Comparison of ENCODE assay signal across 1 cellular context in the genomic region with DNA sequence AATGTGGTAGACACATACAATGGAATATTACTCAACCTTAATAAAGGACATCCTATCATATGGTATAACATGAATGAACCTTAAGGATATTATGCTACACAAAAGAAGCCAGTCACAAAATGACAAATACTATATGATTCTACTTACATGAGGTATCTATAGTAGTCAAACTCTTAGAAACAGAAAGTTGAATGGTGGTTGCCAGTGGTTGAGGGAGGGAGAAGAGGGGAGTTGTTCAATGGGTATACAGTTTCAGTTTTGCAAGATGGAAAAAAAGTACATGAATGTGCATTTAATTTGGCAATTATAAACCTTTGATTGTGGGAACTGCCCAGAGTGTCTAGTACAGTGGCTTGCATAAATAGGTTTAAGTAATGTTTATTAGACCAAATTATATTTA.
TF ChIP-seq lines count a peak whose summit lies in the region.

No MANE protein-coding gene starts in this region.

TF ChIP-seq in GM12878, 131 proteins besides CTCF, POLR2A, EP300 and RAD21 (continued from another document):
- TF ChIP-seq, protein P1, sequence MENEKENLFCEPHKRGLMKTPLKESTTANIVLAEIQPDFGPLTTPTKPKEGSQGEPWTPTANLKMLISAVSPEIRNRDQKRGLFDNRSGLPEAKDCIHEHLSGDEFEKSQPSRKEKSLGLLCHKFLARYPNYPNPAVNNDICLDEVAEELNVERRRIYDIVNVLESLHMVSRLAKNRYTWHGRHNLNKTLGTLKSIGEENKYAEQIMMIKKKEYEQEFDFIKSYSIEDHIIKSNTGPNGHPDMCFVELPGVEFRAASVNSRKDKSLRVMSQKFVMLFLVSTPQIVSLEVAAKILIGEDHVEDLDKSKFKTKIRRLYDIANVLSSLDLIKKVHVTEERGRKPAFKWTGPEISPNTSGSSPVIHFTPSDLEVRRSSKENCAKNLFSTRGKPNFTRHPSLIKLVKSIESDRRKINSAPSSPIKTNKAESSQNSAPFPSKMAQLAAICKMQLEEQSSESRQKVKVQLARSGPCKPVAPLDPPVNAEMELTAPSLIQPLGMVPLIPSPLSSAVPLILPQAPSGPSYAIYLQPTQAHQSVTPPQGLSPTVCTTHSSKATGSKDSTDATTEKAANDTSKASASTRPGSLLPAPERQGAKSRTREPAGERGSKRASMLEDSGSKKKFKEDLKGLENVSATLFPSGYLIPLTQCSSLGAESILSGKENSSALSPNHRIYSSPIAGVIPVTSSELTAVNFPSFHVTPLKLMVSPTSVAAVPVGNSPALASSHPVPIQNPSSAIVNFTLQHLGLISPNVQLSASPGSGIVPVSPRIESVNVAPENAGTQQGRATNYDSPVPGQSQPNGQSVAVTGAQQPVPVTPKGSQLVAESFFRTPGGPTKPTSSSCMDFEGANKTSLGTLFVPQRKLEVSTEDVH (IDR thresholded peaks at IDR 0.05; ENCODE audit: low read depth, partially characterized antibody), result no peak
- no peak for TF ChIP-seq TCF3 (IDR thresholded peaks at IDR 0.05; ENCODE audit: borderline replicate concordance, insufficient read depth, low read depth, low read length)
- no peak for TF ChIP-seq MEF2B (IDR thresholded peaks at IDR 0.05; ENCODE audit: partially characterized antibody, poor library complexity, severe bottlenecking)
- TF ChIP-seq, protein P2, sequence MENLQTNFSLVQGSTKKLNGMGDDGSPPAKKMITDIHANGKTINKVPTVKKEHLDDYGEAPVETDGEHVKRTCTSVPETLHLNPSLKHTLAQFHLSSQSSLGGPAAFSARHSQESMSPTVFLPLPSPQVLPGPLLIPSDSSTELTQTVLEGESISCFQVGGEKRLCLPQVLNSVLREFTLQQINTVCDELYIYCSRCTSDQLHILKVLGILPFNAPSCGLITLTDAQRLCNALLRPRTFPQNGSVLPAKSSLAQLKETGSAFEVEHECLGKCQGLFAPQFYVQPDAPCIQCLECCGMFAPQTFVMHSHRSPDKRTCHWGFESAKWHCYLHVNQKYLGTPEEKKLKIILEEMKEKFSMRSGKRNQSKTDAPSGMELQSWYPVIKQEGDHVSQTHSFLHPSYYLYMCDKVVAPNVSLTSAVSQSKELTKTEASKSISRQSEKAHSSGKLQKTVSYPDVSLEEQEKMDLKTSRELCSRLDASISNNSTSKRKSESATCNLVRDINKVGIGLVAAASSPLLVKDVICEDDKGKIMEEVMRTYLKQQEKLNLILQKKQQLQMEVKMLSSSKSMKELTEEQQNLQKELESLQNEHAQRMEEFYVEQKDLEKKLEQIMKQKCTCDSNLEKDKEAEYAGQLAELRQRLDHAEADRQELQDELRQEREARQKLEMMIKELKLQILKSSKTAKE (IDR thresholded peaks at IDR 0.05; ENCODE audit: low read depth, poor library complexity, severe bottlenecking), result no peak
- no peak for TF ChIP-seq MYB (IDR thresholded peaks at IDR 0.05; ENCODE audit: borderline replicate concordance, low read depth, low read length)
- TF ChIP-seq YBX1 (IDR thresholded peaks at IDR 0.05), result no peak
- TF ChIP-seq SP1 (IDR thresholded peaks at IDR 0.05; ENCODE audit: low read depth, low read length), result no peak
- TF ChIP-seq PML (IDR thresholded peaks at IDR 0.05; ENCODE audit: low read length), result no peak
- no peak for TF ChIP-seq TCF12 (IDR thresholded peaks at IDR 0.05; ENCODE audit: low read depth, low read length)
- TF ChIP-seq, protein P3, sequence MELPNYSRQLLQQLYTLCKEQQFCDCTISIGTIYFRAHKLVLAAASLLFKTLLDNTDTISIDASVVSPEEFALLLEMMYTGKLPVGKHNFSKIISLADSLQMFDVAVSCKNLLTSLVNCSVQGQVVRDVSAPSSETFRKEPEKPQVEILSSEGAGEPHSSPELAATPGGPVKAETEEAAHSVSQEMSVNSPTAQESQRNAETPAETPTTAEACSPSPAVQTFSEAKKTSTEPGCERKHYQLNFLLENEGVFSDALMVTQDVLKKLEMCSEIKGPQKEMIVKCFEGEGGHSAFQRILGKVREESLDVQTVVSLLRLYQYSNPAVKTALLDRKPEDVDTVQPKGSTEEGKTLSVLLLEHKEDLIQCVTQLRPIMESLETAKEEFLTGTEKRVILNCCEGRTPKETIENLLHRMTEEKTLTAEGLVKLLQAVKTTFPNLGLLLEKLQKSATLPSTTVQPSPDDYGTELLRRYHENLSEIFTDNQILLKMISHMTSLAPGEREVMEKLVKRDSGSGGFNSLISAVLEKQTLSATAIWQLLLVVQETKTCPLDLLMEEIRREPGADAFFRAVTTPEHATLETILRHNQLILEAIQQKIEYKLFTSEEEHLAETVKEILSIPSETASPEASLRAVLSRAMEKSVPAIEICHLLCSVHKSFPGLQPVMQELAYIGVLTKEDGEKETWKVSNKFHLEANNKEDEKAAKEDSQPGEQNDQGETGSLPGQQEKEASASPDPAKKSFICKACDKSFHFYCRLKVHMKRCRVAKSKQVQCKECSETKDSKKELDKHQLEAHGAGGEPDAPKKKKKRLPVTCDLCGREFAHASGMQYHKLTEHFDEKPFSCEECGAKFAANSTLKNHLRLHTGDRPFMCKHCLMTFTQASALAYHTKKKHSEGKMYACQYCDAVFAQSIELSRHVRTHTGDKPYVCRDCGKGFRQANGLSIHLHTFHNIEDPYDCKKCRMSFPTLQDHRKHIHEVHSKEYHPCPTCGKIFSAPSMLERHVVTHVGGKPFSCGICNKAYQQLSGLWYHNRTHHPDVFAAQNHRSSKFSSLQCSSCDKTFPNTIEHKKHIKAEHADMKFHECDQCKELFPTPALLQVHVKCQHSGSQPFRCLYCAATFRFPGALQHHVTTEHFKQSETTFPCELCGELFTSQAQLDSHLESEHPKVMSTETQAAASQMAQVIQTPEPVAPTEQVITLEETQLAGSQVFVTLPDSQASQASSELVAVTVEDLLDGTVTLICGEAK (IDR thresholded peaks at IDR 0.05; ENCODE audit: borderline replicate concordance), result no peak
- TF ChIP-seq WRNIP1 (IDR thresholded peaks at IDR 0.05; ENCODE audit: borderline replicate concordance, low read depth, low read length), result no peak
- no peak for TF ChIP-seq IKZF1 (conservative IDR thresholded peaks at IDR 0.05)
- TF ChIP-seq BCL11A (IDR thresholded peaks at IDR 0.05; ENCODE audit: low read depth, low read length), result no peak
- TF ChIP-seq, protein P4, sequence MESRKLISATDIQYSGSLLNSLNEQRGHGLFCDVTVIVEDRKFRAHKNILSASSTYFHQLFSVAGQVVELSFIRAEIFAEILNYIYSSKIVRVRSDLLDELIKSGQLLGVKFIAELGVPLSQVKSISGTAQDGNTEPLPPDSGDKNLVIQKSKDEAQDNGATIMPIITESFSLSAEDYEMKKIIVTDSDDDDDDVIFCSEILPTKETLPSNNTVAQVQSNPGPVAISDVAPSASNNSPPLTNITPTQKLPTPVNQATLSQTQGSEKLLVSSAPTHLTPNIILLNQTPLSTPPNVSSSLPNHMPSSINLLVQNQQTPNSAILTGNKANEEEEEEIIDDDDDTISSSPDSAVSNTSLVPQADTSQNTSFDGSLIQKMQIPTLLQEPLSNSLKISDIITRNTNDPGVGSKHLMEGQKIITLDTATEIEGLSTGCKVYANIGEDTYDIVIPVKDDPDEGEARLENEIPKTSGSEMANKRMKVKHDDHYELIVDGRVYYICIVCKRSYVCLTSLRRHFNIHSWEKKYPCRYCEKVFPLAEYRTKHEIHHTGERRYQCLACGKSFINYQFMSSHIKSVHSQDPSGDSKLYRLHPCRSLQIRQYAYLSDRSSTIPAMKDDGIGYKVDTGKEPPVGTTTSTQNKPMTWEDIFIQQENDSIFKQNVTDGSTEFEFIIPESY (IDR thresholded peaks at IDR 0.05), result no peak
- no peak for TF ChIP-seq MEF2A (IDR thresholded peaks at IDR 0.05; ENCODE audit: insufficient read depth, low read depth, low read length)
- TF ChIP-seq, protein P5, sequence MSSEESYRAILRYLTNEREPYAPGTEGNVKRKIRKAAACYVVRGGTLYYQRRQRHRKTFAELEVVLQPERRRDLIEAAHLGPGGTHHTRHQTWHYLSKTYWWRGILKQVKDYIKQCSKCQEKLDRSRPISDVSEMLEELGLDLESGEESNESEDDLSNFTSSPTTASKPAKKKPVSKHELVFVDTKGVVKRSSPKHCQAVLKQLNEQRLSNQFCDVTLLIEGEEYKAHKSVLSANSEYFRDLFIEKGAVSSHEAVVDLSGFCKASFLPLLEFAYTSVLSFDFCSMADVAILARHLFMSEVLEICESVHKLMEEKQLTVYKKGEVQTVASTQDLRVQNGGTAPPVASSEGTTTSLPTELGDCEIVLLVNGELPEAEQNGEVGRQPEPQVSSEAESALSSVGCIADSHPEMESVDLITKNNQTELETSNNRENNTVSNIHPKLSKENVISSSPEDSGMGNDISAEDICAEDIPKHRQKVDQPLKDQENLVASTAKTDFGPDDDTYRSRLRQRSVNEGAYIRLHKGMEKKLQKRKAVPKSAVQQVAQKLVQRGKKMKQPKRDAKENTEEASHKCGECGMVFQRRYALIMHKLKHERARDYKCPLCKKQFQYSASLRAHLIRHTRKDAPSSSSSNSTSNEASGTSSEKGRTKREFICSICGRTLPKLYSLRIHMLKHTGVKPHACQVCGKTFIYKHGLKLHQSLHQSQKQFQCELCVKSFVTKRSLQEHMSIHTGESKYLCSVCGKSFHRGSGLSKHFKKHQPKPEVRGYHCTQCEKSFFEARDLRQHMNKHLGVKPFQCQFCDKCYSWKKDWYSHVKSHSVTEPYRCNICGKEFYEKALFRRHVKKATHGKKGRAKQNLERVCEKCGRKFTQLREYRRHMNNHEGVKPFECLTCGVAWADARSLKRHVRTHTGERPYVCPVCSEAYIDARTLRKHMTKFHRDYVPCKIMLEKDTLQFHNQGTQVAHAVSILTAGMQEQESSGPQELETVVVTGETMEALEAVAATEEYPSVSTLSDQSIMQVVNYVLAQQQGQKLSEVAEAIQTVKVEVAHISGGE (CRISPR knock-in tag; IDR thresholded peaks at IDR 0.05), result no peak
